Comparison of ENCODE assay signal across 11 cellular contexts in genomic region chr3:151278223-151278622, GRCh38. TPM values are rescaled to one million over a fixed set of nuclear protein-coding genes. Genes with fewer than 3 reads are reported as not detected.
DNase-seq lines count a peak whose midpoint lies in the region; ATAC-seq and TF ChIP-seq lines count a peak whose summit lies in the region.
"Had no signal": no experiment of that assay in that cellular context is flagged by ENCODE, and none has a peak within 500 bp of the region (broad histone marks: within the 10 kb centered on the region; RNA-seq: fewer than 3 reads in every experiment).

Gene P2RY14 (minus strand): TSS chr3:151278542. CDS start chr3:151214316, 64,226 bp downstream.

- 62 to 68% (median 64%) methylated on average over 4 of the region's 4 CpGs for WGBS in ovary, 3 donors

- intact Hi-C loops in CD4-positive, alpha-beta T cell (cut with DNase I, micrococcal nuclease), result loop anchor here in 1 of 2 experiments (10.0 kb wide), 1 partner anchor 553 kb away; no protein-coding TSS in a partner anchor
- intact Hi-C loops in activated T-helper 2 cell treated with anti-CD3 and anti-CD28 coated beads, Interferon-gamma antibody, Interleukin-2, Interleukin-4, amounts not matched to agents 10 μg/mL and 5 μg/mL and 100 μg/mL, durations not matched to agents 14 hours and 24 hours and 36 hours (cut with micrococcal nuclease), result loop anchor here (1.0 kb wide), 1 partner anchor 51 kb away; no protein-coding TSS in a partner anchor
- intact Hi-C loops in vagina (cut with DNase I) (no loop called here), ovary (cut with DNase I) (no loop called here)

- no peaks in the 10 kb centered on the region for H3K36me3 Mint-ChIP-seq in CD4-positive, alpha-beta T cell (ENCODE audit: low read depth)
- H3K36me3 Mint-ChIP-seq in activated T-helper 2 cell treated with anti-CD3 and anti-CD28 coated beads, Interferon-gamma antibody, Interleukin-2, Interleukin-4, amounts not matched to agents 10 μg/mL and 5 μg/mL and 100 μg/mL, durations not matched to agents 14 hours and 24 hours and 36 hours (ENCODE audit: low read depth), result no peaks in the 10 kb centered on the region
- peaks cover 5 to 7% of the 10 kb centered on the region in 2 donors for H3K36me3 Mint-ChIP-seq in naive B cell

- peak; percentile 41 for ATAC-seq in CD4-positive, alpha-beta T cell (ENCODE audit: poor library complexity)
- peak; percentile 61 to 66 for ATAC-seq in naive B cell (ENCODE audit: low read depth in 2 of 2)
- ATAC-seq in HG03439 (IDR thresholded peaks at IDR 0.05; ENCODE audit: unreplicated experiment), result no peak
- ATAC-seq: left lobe of liver had no signal

- CTCF ChIA-PET in CD4-positive, alpha-beta T cell (lab: Charles Lee), result interaction anchor here (1.0 to 6.2 kb wide), 4 partner anchors 10 to 110 kb away, joined by 4 to 65 read pairs (median 6); no protein-coding TSS in a partner anchor

- H3K36me3 ChIP-seq in vagina (no peaks in the 10 kb centered on the region), ovary (no peaks in the 10 kb centered on the region)

- POLR2A ChIA-PET in CD4-positive, alpha-beta T cell (lab: Charles Lee), result interaction anchor here (0.6 to 1.5 kb wide), 5 partner anchors 10 to 110 kb away, joined by 3 to 5 read pairs (median 3); no protein-coding TSS in a partner anchor

- H3K4me1 ChIP-seq in vagina (no peaks in the 10 kb centered on the region), ovary (ENCODE audit: insufficient read depth) (no peaks in the 10 kb centered on the region)

- no peak for TF ChIP-seq EP300 in ovary (IDR thresholded peaks at IDR 0.05)

- peak within 1 kb of the TSS; percentile 80 for H3K27ac Mint-ChIP-seq in CD4-positive, alpha-beta T cell
- peak within 1 kb of the TSS; percentile 53 for H3K27ac Mint-ChIP-seq in activated T-helper 2 cell treated with anti-CD3 and anti-CD28 coated beads, Interferon-gamma antibody, Interleukin-2, Interleukin-4, amounts not matched to agents 10 μg/mL and 5 μg/mL and 100 μg/mL, durations not matched to agents 14 hours and 24 hours and 36 hours
- peak within 1 kb of the TSS; percentile 98 to 100 (median 99) for H3K27ac Mint-ChIP-seq in naive B cell

- no peak for TF ChIP-seq POLR2A in vagina (IDR thresholded peaks at IDR 0.05)
- TF ChIP-seq POLR2A in ovary (IDR thresholded peaks at IDR 0.05), result no peak

- H3K4me3 Mint-ChIP-seq in CD4-positive, alpha-beta T cell, result peak within 1 kb of the TSS; percentile 8
- H3K4me3 Mint-ChIP-seq in activated T-helper 2 cell treated with anti-CD3 and anti-CD28 coated beads, Interferon-gamma antibody, Interleukin-2, Interleukin-4, amounts not matched to agents 10 μg/mL and 5 μg/mL and 100 μg/mL, durations not matched to agents 14 hours and 24 hours and 36 hours (ENCODE audit: low read depth), result peak within 1 kb of the TSS; percentile 23
- H3K4me3 Mint-ChIP-seq in naive B cell, result peak within 1 kb of the TSS; percentile 76 to 96 (median 89)

- TF ChIP-seq CTCF in CD4-positive, alpha-beta T cell (IDR thresholded peaks at IDR 0.05), result no peak
- no peak for TF ChIP-seq CTCF in vagina (IDR thresholded peaks at IDR 0.05)
- TF ChIP-seq CTCF in ovary (IDR thresholded peaks at IDR 0.05), result no peak

- no peaks in the 10 kb centered on the region for H3K27me3 ChIP-seq in CD4-positive, alpha-beta T cell (ENCODE audit: control insufficient read depth, insufficient read depth, low read length)
- H3K27me3 ChIP-seq in vagina (no peaks in the 10 kb centered on the region), ovary (no peaks in the 10 kb centered on the region)

- H3K9me3 ChIP-seq in CD4-positive, alpha-beta T cell (ENCODE audit: control insufficient read depth, low read length), result no peaks in the 10 kb centered on the region
- H3K9me3 ChIP-seq in vagina, result no peaks in the 10 kb centered on the region
- no peaks in the 10 kb centered on the region for H3K9me3 ChIP-seq in ovary

- no peaks in the 10 kb centered on the region for H3K9me3 Mint-ChIP-seq in CD4-positive, alpha-beta T cell
- H3K9me3 Mint-ChIP-seq in activated T-helper 2 cell treated with anti-CD3 and anti-CD28 coated beads, Interferon-gamma antibody, Interleukin-2, Interleukin-4, amounts not matched to agents 10 μg/mL and 5 μg/mL and 100 μg/mL, durations not matched to agents 14 hours and 24 hours and 36 hours, result no peaks in the 10 kb centered on the region
- no peaks in the 10 kb centered on the region for H3K9me3 Mint-ChIP-seq in naive B cell

- no peak within 1 kb of the TSS for H3K4me3 ChIP-seq in vagina
- no peak within 1 kb of the TSS for H3K4me3 ChIP-seq in ovary

- H3K4me1 Mint-ChIP-seq in CD4-positive, alpha-beta T cell (ENCODE audit: low read depth), result peaks cover 45% of the 10 kb centered on the region
- H3K4me1 Mint-ChIP-seq in activated T-helper 2 cell treated with anti-CD3 and anti-CD28 coated beads, Interferon-gamma antibody, Interleukin-2, Interleukin-4, amounts not matched to agents 10 μg/mL and 5 μg/mL and 100 μg/mL, durations not matched to agents 14 hours and 24 hours and 36 hours (ENCODE audit: low read depth), result peaks cover 62% of the 10 kb centered on the region
- H3K4me1 Mint-ChIP-seq in naive B cell, result peaks cover 50 to 81% (median 68%) of the 10 kb centered on the region in 3 donors

- no peaks in the 10 kb centered on the region for H3K27me3 Mint-ChIP-seq in CD4-positive, alpha-beta T cell
- no peaks in the 10 kb centered on the region for H3K27me3 Mint-ChIP-seq in activated T-helper 2 cell treated with anti-CD3 and anti-CD28 coated beads, Interferon-gamma antibody, Interleukin-2, Interleukin-4, amounts not matched to agents 10 μg/mL and 5 μg/mL and 100 μg/mL, durations not matched to agents 14 hours and 24 hours and 36 hours (ENCODE audit: low read depth)
- no peaks in the 10 kb centered on the region for H3K27me3 Mint-ChIP-seq in naive B cell

- H3K27ac ChIP-seq in CD4-positive, alpha-beta T cell (ENCODE audit: low read depth, low read length), result no peak within 1 kb of the TSS
- H3K27ac ChIP-seq in vagina (no peak within 1 kb of the TSS), ovary (no peak within 1 kb of the TSS)

- DNase-seq in CD4-positive, alpha-beta T cell, result no peak
- peak; percentile 75 for DNase-seq in KG1 (lab: John Stamatoyannopoulos, UW)
- DNase-seq in activated T-helper 2 cell treated with anti-CD3 and anti-CD28 coated beads, Interferon-gamma antibody, Interleukin-2, Interleukin-4, amounts not matched to agents 10 μg/mL and 5 μg/mL and 100 μg/mL, durations not matched to agents 14 hours and 24 hours and 36 hours (ENCODE audit: low spot score), result no peak
- peak; percentile 78 for DNase-seq in naive B cell
- DNase-seq in NCI-H1436 (lab: John Stamatoyannopoulos, UW), result no peak
- no peak for DNase-seq in vagina (ENCODE audit: extremely low spot score in 2 of 2)
- DNase-seq in ovary, result no peak

RNA-seq across cellular contexts. Expression of gene P2RY14, which starts in this region (rescaled TPM):
- under 1 TPM in 1 of 2 experiments, not detected in 1; 0.22 TPM for total RNA-seq in CD4-positive, alpha-beta T cell
- total RNA-seq in activated T-helper 2 cell treated with anti-CD3 and anti-CD28 coated beads, Interferon-gamma antibody, Interleukin-2, Interleukin-4, amounts not matched to agents 10 μg/mL and 5 μg/mL and 100 μg/mL, durations not matched to agents 14 hours and 24 hours and 36 hours, result 0.18 and 0.34 TPM in 2 replicates
- polyA plus RNA-seq in naive B cell (ENCODE audit: low read depth in 6 of 6), result 10 to 100 TPM; 35.9 to 74.9 (median 53.4) TPM
- 0.49 TPM for total RNA-seq in vagina
- 1 to 10 TPM in 2 of 7 donors, under 1 TPM in 4, not detected in 1; 0.28 to 1.2 (median 0.70) TPM for total RNA-seq in ovary
- polyA plus RNA-seq in ovary, result 1 to 10 TPM in 1 of 2 donors, under 1 TPM in 1; 0.54 to 2.8 TPM
- total RNA-seq: epithelial cell of proximal tubule, left lobe of liver, LHCN-M2 had no signal

Comparison
In these comparisons a context has a peak if more than half of its experiments do, and no peak if none do; other contexts are left out.
1. RNA of gene P2RY14 (polyA plus RNA-seq): 35.9 to 74.9 TPM in naive B cell; 0.54 to 2.8 TPM in ovary; every median in the first group is over 4 times any median in the second.
2. Peak in ATAC-seq in CD4-positive, alpha-beta T cell; RNA of the gene not detected or under 1 TPM.
3. DNase-seq: peak in KG1 (single experiment) and naive B cell (single experiment); none in CD4-positive, alpha-beta T cell (0 of 10), activated T-helper 2 cell treated with anti-CD3 and anti-CD28 coated beads, Interferon-gamma antibody, Interleukin-2, Interleukin-4, amounts not matched to agents 10 μg/mL and 5 μg/mL and 100 μg/mL, durations not matched to agents 14 hours and 24 hours and 36 hours (single experiment), NCI-H1436 (single experiment), vagina (0 of 2) and ovary (0 of 5).
4. H3K4me3 Mint-ChIP-seq: peak in every context shown above with its lines; median percentile 89 in naive B cell; 23 in activated T-helper 2 cell treated with anti-CD3 and anti-CD28 coated beads, Interferon-gamma antibody, Interleukin-2, Interleukin-4, amounts not matched to agents 10 μg/mL and 5 μg/mL and 100 μg/mL, durations not matched to agents 14 hours and 24 hours and 36 hours; 8 in CD4-positive, alpha-beta T cell.
5. Peak in every context shown above with its lines, with median percentiles within 50 percentile points of each other: H3K27ac Mint-ChIP-seq.